ENCODE assay signal across 8 cellular contexts in the genomic region with DNA sequence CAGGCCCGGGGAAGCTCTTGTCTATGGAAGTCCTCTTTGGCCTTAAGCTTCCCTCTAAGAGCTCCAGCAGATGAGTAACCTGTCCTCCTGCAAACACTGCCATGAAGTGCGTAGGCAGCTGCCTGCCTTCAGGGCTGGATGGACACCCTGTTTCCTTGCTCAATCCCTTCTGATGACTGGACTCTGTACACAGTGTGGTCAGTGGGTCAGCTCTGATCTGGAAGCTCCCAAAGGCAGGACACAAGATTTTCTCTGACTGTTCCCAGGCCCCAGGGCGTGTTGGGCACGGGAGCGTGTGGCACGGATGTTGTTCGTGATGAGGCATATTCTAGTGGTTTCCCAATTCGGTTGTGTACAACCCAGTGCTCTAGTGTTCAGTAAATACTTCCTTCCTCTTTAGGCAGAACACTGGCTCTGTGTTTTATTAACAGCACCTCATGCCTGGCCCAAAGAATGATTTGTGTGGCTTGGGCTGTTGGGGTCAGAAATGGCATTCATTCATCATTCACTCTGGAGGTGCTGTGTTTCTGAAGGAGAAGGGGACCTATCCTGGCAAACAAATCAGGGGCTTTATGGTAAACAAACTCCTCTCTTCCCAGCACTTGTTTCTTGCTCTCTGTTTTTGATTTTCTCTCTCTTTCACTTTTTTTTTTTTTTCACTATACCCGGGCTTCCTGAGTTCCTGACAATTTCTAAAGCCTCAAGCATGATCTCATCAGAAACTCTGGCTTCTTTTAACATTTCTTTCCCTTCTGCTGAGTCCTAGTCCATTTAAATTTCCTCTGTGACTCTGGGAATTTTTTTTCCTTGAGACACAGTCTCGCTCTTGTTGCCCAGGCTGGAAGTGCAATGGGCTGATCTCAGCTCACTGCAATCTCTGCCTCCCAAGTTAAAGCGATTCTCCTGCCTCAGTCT. TPM values are rescaled to one million over a fixed set of nuclear protein-coding genes. Genes with fewer than 3 reads are reported as not detected.
DNase-seq lines count a peak whose midpoint lies in the region; ATAC-seq and TF ChIP-seq lines count a peak whose summit lies in the region.

No MANE protein-coding gene starts in this region.

- no peaks in the 10 kb centered on the region for H3K79me2 ChIP-seq in DOHH2 (ENCODE audit: control insufficient read depth, low read length)

- no peak overlapping the region for H3K4me3 Mint-ChIP-seq in osteocyte (ENCODE audit: unreplicated experiment)

- H3K4me1 ChIP-seq in DOHH2 (ENCODE audit: control insufficient read depth, low read length): peaks cover 14% of the 10 kb centered on the region

- peak overlapping the region; percentile 17; the same call in 1 of the 2 replicates for H3K4me3 ChIP-seq in DOHH2 (ENCODE audit: low read length)

- H3K4me1 Mint-ChIP-seq in osteocyte (ENCODE audit: unreplicated experiment): peaks cover 11% of the 10 kb centered on the region

- H3K9me3 Mint-ChIP-seq in osteocyte (ENCODE audit: unreplicated experiment): no peaks in the 10 kb centered on the region

- TF ChIP-seq CTCF in DOHH2 (IDR thresholded peaks at IDR 0.05; ENCODE audit: low read depth, low read length, poor library complexity, severe bottlenecking) (no peak), VCaP (conservative IDR thresholded peaks at IDR 0.05) (no peak), osteocyte (IDR thresholded peaks at IDR 0.05) (no peak)

- no peaks in the 10 kb centered on the region for H3K36me3 ChIP-seq in DOHH2 (ENCODE audit: control insufficient read depth, low read length)

- DNase-seq in fibroblast of peridontal ligament (ENCODE audit: extremely low read depth) (peak; percentile 88), osteocyte (ENCODE audit: extremely low spot score, unreplicated experiment) (no peak), NCI-H2196 treated with DMSO at 0.1 percent for 48 hours (lab: John Stamatoyannopoulos, UW; ENCODE audit: unreplicated experiment) (no peak), NCI-H510A treated with DMSO at 0.1 percent for 48 hours (lab: John Stamatoyannopoulos, UW) (no peak)

- H3K9me2 ChIP-seq in DOHH2 (replicated peaks; ENCODE audit: control insufficient read depth, low read length): no peaks in the 10 kb centered on the region

- peak overlapping the region; percentile 54 for H3K27ac Mint-ChIP-seq in osteocyte (ENCODE audit: unreplicated experiment)

- H3F3A ChIP-seq in DOHH2 (ENCODE audit: control insufficient read depth, insufficient read depth): no peaks in the 10 kb centered on the region

- H3K27me3 Mint-ChIP-seq in osteocyte (ENCODE audit: unreplicated experiment): peaks cover 11% of the 10 kb centered on the region

- H4K20me1 ChIP-seq in DOHH2 (ENCODE audit: control insufficient read depth, insufficient read depth, low read depth, low read length): no peaks in the 10 kb centered on the region

- H3K27ac ChIP-seq in DOHH2 (ENCODE audit: low read depth, low read length) (no peak overlapping the region), VCaP (peak overlapping the region; percentile 21; the same call in 1 of the 2 replicates)

- ATAC-seq in HG03175 (IDR thresholded peaks at IDR 0.05; ENCODE audit: unreplicated experiment) (peak; percentile 61), GM18907 (IDR thresholded peaks at IDR 0.05; ENCODE audit: unreplicated experiment) (no peak)

- no peaks in the 10 kb centered on the region for H3K36me3 Mint-ChIP-seq in osteocyte (ENCODE audit: unreplicated experiment)

- H3K9me3 ChIP-seq in DOHH2 (ENCODE audit: control insufficient read depth, insufficient read depth, low read length): no peaks in the 10 kb centered on the region

- no peaks in the 10 kb centered on the region for H3K27me3 ChIP-seq in DOHH2 (ENCODE audit: control insufficient read depth, low read length)

- peak overlapping the region; percentile 32 for H3K4me2 ChIP-seq in DOHH2 (ENCODE audit: low read length)

RNA-seq across cellular contexts. Expression of gene RNF157, which starts 12.0 kb away (rescaled TPM):
- 0.73 and 0.99 TPM in 2 replicates for total RNA-seq in osteocyte

RNA-seq across cellular contexts. Expression of gene UBALD2, which starts 12.9 kb away (rescaled TPM):
- total RNA-seq in osteocyte: 30.1 and 32.2 TPM in 2 replicates

RNA-seq across cellular contexts. Expression of gene QRICH2, which starts 55.8 kb away (rescaled TPM):
- total RNA-seq in osteocyte: 6.3 and 7.3 TPM in 2 replicates
